29 cellular contexts compared by ENCODE assay signal in the genomic region with DNA sequence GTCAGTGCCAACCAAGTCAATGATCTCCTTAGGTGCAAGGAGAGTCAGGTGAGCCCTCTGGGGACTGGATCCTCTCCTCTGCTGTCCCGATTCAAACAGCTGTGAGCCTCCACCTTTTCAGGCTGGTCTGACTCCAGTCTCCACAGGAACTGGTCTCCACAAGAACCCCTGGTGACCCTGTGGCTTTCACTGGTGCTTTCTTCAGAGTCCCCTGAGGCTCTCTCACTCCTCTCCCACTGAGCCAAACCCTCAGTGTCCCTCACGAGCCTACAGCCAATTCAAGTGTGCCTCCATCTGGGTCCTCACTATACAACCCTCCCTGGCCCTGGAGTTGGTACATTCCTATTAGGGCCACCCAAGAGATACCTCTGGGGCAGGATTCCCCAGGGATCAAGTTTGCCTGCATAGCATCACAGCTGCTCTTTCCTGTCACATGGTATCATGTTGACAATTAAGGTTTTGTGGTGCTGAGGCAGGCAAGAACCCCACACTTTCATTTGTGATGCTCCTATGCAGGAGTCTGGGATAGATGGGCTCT. TPM values are rescaled to one million over a fixed set of nuclear protein-coding genes. Genes with fewer than 3 reads are reported as not detected.
"Had no signal": no experiment of that assay in that cellular context is flagged by ENCODE, and none has a peak within 500 bp of the region (broad histone marks: within the 10 kb centered on the region; RNA-seq: fewer than 3 reads in every experiment).

No MANE protein-coding gene starts in this region.

- H3K36me3 ChIP-seq: brain microvascular endothelial cell, gastroesophageal sphincter, sigmoid colon, suprapubic skin, tibial artery, WERI-Rb-1 had no signal

- H3K9me3 Mint-ChIP-seq: activated CD4-positive, alpha-beta memory T cell treated with anti-CD3 and anti-CD28 coated beads for 36 hours; activated T-cell treated with anti-CD3 and anti-CD28 coated beads, Interleukin-2, amount 50 U/mL, for 24 hours; effector memory CD8-positive, alpha-beta T cell; neural crest cell had no signal

- H3K9ac ChIP-seq: parathyroid adenoma had no signal

- DNase-seq: activated CD4-positive, alpha-beta memory T cell treated with anti-CD3 and anti-CD28 coated beads for 36 hours; activated CD4-positive, alpha-beta T cell treated with anti-CD3 and anti-CD28 coated beads for 48 hours; activated CD8-positive, alpha-beta memory T cell treated with anti-CD3 and anti-CD28 coated beads, Interleukin-2, amount 50 U/mL, for 48 hours; activated gamma-delta T cell treated with Interleukin-2 at 50 U/mL for 16 hours; activated naive CD4-positive, alpha-beta T cell treated with anti-CD3 and anti-CD28 coated beads, Interleukin-2, amount 50 U/mL, for 16 hours; activated T-cell treated with anti-CD3 and anti-CD28 coated beads, Interleukin-2, amount 50 U/mL, for 24 hours; amniotic stem cell; brain microvascular endothelial cell; cortex of kidney; effector memory CD8-positive, alpha-beta T cell; head of caudate nucleus; midbrain; naive thymus-derived CD4-positive, alpha-beta T cell; occipital lobe; psoas muscle; sigmoid colon; stimulated activated CD4-positive, alpha-beta T cell treated with anti-CD3 and anti-CD28 coated beads, Interleukin-1b, Interleukin-23, amount 100 ng/mL, for 48 hours; stimulated activated naive CD4-positive, alpha-beta T cell; T1000; tibial artery; WERI-Rb-1 had no signal

- H3K4me1 Mint-ChIP-seq: naive thymus-derived CD4-positive, alpha-beta T cell had no signal

- H3K27ac Mint-ChIP-seq: activated CD4-positive, alpha-beta memory T cell treated with anti-CD3 and anti-CD28 coated beads for 36 hours; activated T-cell treated with anti-CD3 and anti-CD28 coated beads, Interleukin-2, amount 50 U/mL, for 24 hours; effector memory CD8-positive, alpha-beta T cell had no signal

- H3K27ac ChIP-seq: brain microvascular endothelial cell, gastroesophageal sphincter, parathyroid adenoma, psoas muscle, sigmoid colon, suprapubic skin, tibial artery, WERI-Rb-1 had no signal

- ATAC-seq: activated CD4-positive, CD25-positive, alpha-beta regulatory T cell treated with anti-CD3 and anti-CD28 coated beads, Interleukin-2, amount 50 U/mL, for 24 hours; effector memory CD8-positive, alpha-beta T cell; gastroesophageal sphincter; naive thymus-derived CD4-positive, alpha-beta T cell; psoas muscle had no signal

- H2AFZ ChIP-seq: parathyroid adenoma had no signal

- H3K36me3 Mint-ChIP-seq: activated CD4-positive, alpha-beta memory T cell treated with anti-CD3 and anti-CD28 coated beads for 36 hours; naive thymus-derived CD4-positive, alpha-beta T cell had no signal

- H3K9me3 ChIP-seq: gastroesophageal sphincter, psoas muscle, sigmoid colon, suprapubic skin, tibial artery had no signal

- H3K4me2 ChIP-seq: smooth muscle cell had no signal

- H3K4me3 ChIP-seq: gastroesophageal sphincter, psoas muscle, sigmoid colon, smooth muscle cell, suprapubic skin, tibial artery had no signal

- H3K27me3 ChIP-seq: brain microvascular endothelial cell, tibial artery had no signal

- H3K4me1 ChIP-seq: parathyroid adenoma, psoas muscle had no signal

- H3K79me2 ChIP-seq: parathyroid adenoma had no signal

- H3K4me3 Mint-ChIP-seq: activated CD4-positive, alpha-beta memory T cell treated with anti-CD3 and anti-CD28 coated beads for 36 hours; activated T-cell treated with anti-CD3 and anti-CD28 coated beads, Interleukin-2, amount 50 U/mL, for 24 hours; effector memory CD8-positive, alpha-beta T cell; naive thymus-derived CD4-positive, alpha-beta T cell; neural crest cell had no signal

RNA-seq across cellular contexts. Expression of a gene that starts 5.2 kb away (rescaled TPM):
- total RNA-seq: activated CD4-positive, alpha-beta memory T cell treated with anti-CD3 and anti-CD28 coated beads for 36 hours; activated CD8-positive, alpha-beta memory T cell treated with anti-CD3 and anti-CD28 coated beads for 36 hours; endothelial cell of umbilical vein; naive thymus-derived CD4-positive, alpha-beta T cell; neural crest cell had no signal
- polyA plus RNA-seq: endothelial cell of umbilical vein; naive thymus-derived CD4-positive, alpha-beta T cell had no signal
